In genomic region chr20:54713727-54714126, GRCh38 we compare ENCODE assay signal across 5 cellular contexts.
"Had no signal": no experiment of that assay in that cellular context is flagged by ENCODE, and none has a peak within 500 bp of the region (broad histone marks: within the 10 kb centered on the region; RNA-seq: fewer than 3 reads in every experiment).

No MANE protein-coding gene starts in this region.

- H3K4me3 ChIP-seq: K562 had no signal

- DNase-seq: IMR-90 had no signal

- H3K27ac ChIP-seq: HL-60 had no signal

- ATAC-seq: HepG2, K562 had no signal

- FAIRE-seq: HepG2, HTR-8/SVneo, K562 had no signal
